Comparison of ENCODE assay signal across 8 cellular contexts in genomic region chr12:104064842-104065441, GRCh38. TPM values are rescaled to one million over a fixed set of nuclear protein-coding genes. Genes with fewer than 3 reads are reported as not detected.
A peak's percentile ranks its signal among the peaks of the same experiment; 100 is the strongest.
DNase-seq lines count a peak whose midpoint lies in the region; ATAC-seq and TF ChIP-seq lines count a peak whose summit lies in the region.

No MANE protein-coding gene starts in this region.

- peak overlapping the region; percentile 88 to 96 (median 92) for H3K27ac ChIP-seq in sigmoid colon

- TF ChIP-seq CTCF in sigmoid colon (IDR thresholded peaks at IDR 0.05) = no peak

- whole genome bisulfite sequencing in sigmoid colon, 2 donors = 1% methylated on average over 41 of the region's 41 CpGs

- H3K27me3 ChIP-seq in sigmoid colon = no peaks in the 10 kb centered on the region

- H3K9me3 Mint-ChIP-seq in activated naive CD4-positive, alpha-beta T cell treated with anti-CD3 and anti-CD28 coated beads, Interleukin-2, amount 50 U/mL, for 72 hours = no peaks in the 10 kb centered on the region

- H3K36me3 Mint-ChIP-seq in activated naive CD4-positive, alpha-beta T cell treated with anti-CD3 and anti-CD28 coated beads, Interleukin-2, amount 50 U/mL, for 72 hours = no peaks in the 10 kb centered on the region

- no peak for TF ChIP-seq POLR2A in sigmoid colon (IDR thresholded peaks at IDR 0.05)

- intact Hi-C loops in left ventricle myocardium superior (cut with micrococcal nuclease) (no loop called here), sigmoid colon (cut with DNase I) (loop anchor here (2.0 kb wide), 1 partner anchor 100 kb away; the partner anchor contains the start of gene TDG)

- peak; percentile 55 for DNase-seq in activated CD8-positive, alpha-beta memory T cell treated with anti-CD3 and anti-CD28 coated beads, Interleukin-2, amount 50 U/mL, for 48 hours
- DNase-seq in activated CD8-positive, alpha-beta memory T cell treated with anti-CD3 and anti-CD28 coated beads for 24 hours = no peak
- DNase-seq in activated naive CD4-positive, alpha-beta T cell treated with anti-CD3 and anti-CD28 coated beads, Interleukin-2, amount 50 U/mL, for 72 hours (ENCODE audit: low spot score in 2 of 2) = no peak
- DNase-seq in left ventricle myocardium superior = peak; percentile 58
- peak; percentile 66 for DNase-seq in sigmoid colon
- no peak for DNase-seq in activated effector memory CD4-positive, alpha-beta T cell treated with anti-CD3 and anti-CD28 coated beads, Interleukin-2, amount 50 U/mL, for 16 hours

- no peak for TF ChIP-seq EP300 in sigmoid colon (IDR thresholded peaks at IDR 0.05)

- peak overlapping the region; percentile 81 to 87 for H3K27ac Mint-ChIP-seq in activated naive CD4-positive, alpha-beta T cell treated with anti-CD3 and anti-CD28 coated beads, Interleukin-2, amount 50 U/mL, for 72 hours

- H3K9me3 ChIP-seq in sigmoid colon = no peaks in the 10 kb centered on the region

- H3K4me1 ChIP-seq in sigmoid colon = peaks cover 0 to 52% (median 40%) of the 10 kb centered on the region in 4 donors

- H3K4me3 ChIP-seq in sigmoid colon = peak overlapping the region; percentile 79 to 94 (median 88)

- ATAC-seq in HG03196 (IDR thresholded peaks at IDR 0.05; ENCODE audit: unreplicated experiment) = peak; percentile 10
- ATAC-seq in activated naive CD4-positive, alpha-beta T cell treated with anti-CD3 and anti-CD28 coated beads, Interleukin-2, amount 50 U/mL, for 72 hours = peak in 1 of 2 donors; percentile 6
- peak; percentile 47 for ATAC-seq in left ventricle myocardium superior
- ATAC-seq in HG03565 (IDR thresholded peaks at IDR 0.05; ENCODE audit: unreplicated experiment) = no peak

- peaks cover 0 to 33% (median 5%) of the 10 kb centered on the region in 4 donors for H3K36me3 ChIP-seq in sigmoid colon

RNA-seq across cellular contexts. Expression of gene HCFC2, which starts 0.6 kb away (rescaled TPM):
- total RNA-seq in activated naive CD4-positive, alpha-beta T cell treated with anti-CD3 and anti-CD28 coated beads, Interleukin-2, amount 50 U/mL, for 72 hours = 10 to 100 TPM in 1 of 2 donors, 1 to 10 TPM in 1; 6.9 to 16.0 TPM
- total RNA-seq in left ventricle myocardium superior (9.4 TPM), sigmoid colon (10 to 100 TPM; 35.7 to 53.6 (median 47.1) TPM)
- 1 to 10 TPM; 4.9 to 5.6 (median 5.4) TPM for polyA plus RNA-seq in sigmoid colon

RNA-seq across cellular contexts. Expression of gene GLT8D2, which starts 15.0 kb away (rescaled TPM):
- under 1 TPM; 0.16 to 0.25 TPM for total RNA-seq in activated naive CD4-positive, alpha-beta T cell treated with anti-CD3 and anti-CD28 coated beads, Interleukin-2, amount 50 U/mL, for 72 hours
- total RNA-seq in left ventricle myocardium superior (6.0 TPM), sigmoid colon (10 to 100 TPM; 12.5 to 53.2 (median 17.7) TPM)
- polyA plus RNA-seq in sigmoid colon = 1 to 10 TPM; 1.6 to 6.4 (median 4.2) TPM

Comparison
In these comparisons a context has a peak if more than half of its experiments do, and no peak if none do; other contexts are left out.
1. DNase-seq: peak in activated CD8-positive, alpha-beta memory T cell treated with anti-CD3 and anti-CD28 coated beads, Interleukin-2, amount 50 U/mL, for 48 hours (single experiment), left ventricle myocardium superior (single experiment) and sigmoid colon (single experiment); none in activated CD8-positive, alpha-beta memory T cell treated with anti-CD3 and anti-CD28 coated beads for 24 hours (single experiment), activated naive CD4-positive, alpha-beta T cell treated with anti-CD3 and anti-CD28 coated beads, Interleukin-2, amount 50 U/mL, for 72 hours (0 of 2) and activated effector memory CD4-positive, alpha-beta T cell treated with anti-CD3 and anti-CD28 coated beads, Interleukin-2, amount 50 U/mL, for 16 hours (single experiment).